Comparison of ENCODE assay signal across 19 cellular contexts in the genomic region with DNA sequence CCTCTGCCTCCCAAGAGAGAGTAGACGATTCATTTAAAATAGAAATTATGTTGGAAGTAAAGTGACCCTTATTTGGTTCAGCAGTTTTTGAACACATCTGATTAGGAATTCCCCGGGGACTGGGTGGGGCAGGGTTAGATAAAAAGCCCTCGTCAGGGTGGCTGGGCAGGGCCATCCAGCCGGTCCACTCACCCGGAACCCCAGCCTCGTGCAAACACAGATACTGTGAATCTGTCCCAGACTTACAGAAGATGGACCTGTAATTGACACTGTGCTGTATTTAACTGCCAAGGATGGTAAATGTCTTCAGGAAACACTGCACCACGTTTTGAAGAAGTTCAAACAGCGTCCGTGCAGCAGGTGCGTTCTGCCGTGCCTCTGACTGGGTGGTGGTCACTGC.
"Had no signal": no experiment of that assay in that cellular context is flagged by ENCODE, and none has a peak within 500 bp of the region (broad histone marks: within the 10 kb centered on the region; RNA-seq: fewer than 3 reads in every experiment).

No MANE protein-coding gene starts in this region.

- H3K4me1 ChIP-seq: adrenal gland, foreskin keratinocyte had no signal

- H3K9me3 ChIP-seq: adrenal gland, ovary, upper lobe of right lung had no signal

- H3K4me3 Mint-ChIP-seq: activated CD4-positive, alpha-beta memory T cell treated with anti-CD3 and anti-CD28 coated beads for 36 hours; activated CD4-positive, alpha-beta T cell treated with anti-CD3 and anti-CD28 coated beads for 36 hours; activated CD8-positive, alpha-beta memory T cell treated with anti-CD3 and anti-CD28 coated beads, Interleukin-2, amount 10 ng/mL, durations not matched to agents 7 days and 5 days; activated naive CD4-positive, alpha-beta T cell treated with anti-CD3 and anti-CD28 coated beads, Interleukin-2, amount 50 U/mL, for 24 hours; naive B cell; neural progenitor cell; stimulated activated effector memory CD8-positive, alpha-beta T cell treated with anti-CD3 and anti-CD28 coated beads, Interleukin-12 subunit alpha, Interleukin-12 subunit beta, amount 100 ng/mL, for 72 hours; T-helper 17 cell had no signal

- H3K27ac Mint-ChIP-seq: activated CD4-positive, alpha-beta memory T cell treated with anti-CD3 and anti-CD28 coated beads for 36 hours; activated CD4-positive, alpha-beta T cell treated with anti-CD3 and anti-CD28 coated beads for 36 hours; activated CD8-positive, alpha-beta memory T cell treated with anti-CD3 and anti-CD28 coated beads, Interleukin-2, amount 10 ng/mL, durations not matched to agents 7 days and 5 days; activated naive CD4-positive, alpha-beta T cell treated with anti-CD3 and anti-CD28 coated beads, Interleukin-2, amount 50 U/mL, for 24 hours; stimulated activated effector memory CD8-positive, alpha-beta T cell treated with anti-CD3 and anti-CD28 coated beads, Interleukin-12 subunit alpha, Interleukin-12 subunit beta, amount 100 ng/mL, for 72 hours; T-helper 17 cell had no signal

- H3K27me3 Mint-ChIP-seq: activated CD8-positive, alpha-beta memory T cell treated with anti-CD3 and anti-CD28 coated beads, Interleukin-2, amount 10 ng/mL, durations not matched to agents 7 days and 5 days; activated naive CD4-positive, alpha-beta T cell treated with anti-CD3 and anti-CD28 coated beads, Interleukin-2, amount 50 U/mL, for 24 hours had no signal

- H2AFZ ChIP-seq: neural progenitor cell had no signal

- H3K9me3 Mint-ChIP-seq: activated CD4-positive, alpha-beta memory T cell treated with anti-CD3 and anti-CD28 coated beads for 36 hours; activated naive CD4-positive, alpha-beta T cell treated with anti-CD3 and anti-CD28 coated beads, Interleukin-2, amount 50 U/mL, for 24 hours; naive B cell; stimulated activated effector memory CD8-positive, alpha-beta T cell treated with anti-CD3 and anti-CD28 coated beads, Interleukin-12 subunit alpha, Interleukin-12 subunit beta, amount 100 ng/mL, for 72 hours had no signal

- ATAC-seq: activated CD4-positive, alpha-beta T cell treated with anti-CD3 and anti-CD28 coated beads for 36 hours; activated CD8-positive, alpha-beta memory T cell treated with anti-CD3 and anti-CD28 coated beads, Interleukin-2, amount 10 ng/mL, durations not matched to agents 7 days and 5 days; foreskin keratinocyte; stimulated activated effector memory CD8-positive, alpha-beta T cell treated with anti-CD3 and anti-CD28 coated beads, Interleukin-12 subunit alpha, Interleukin-12 subunit beta, amount 100 ng/mL, for 72 hours; T-helper 17 cell; upper lobe of right lung had no signal

- H3K4me1 Mint-ChIP-seq: activated CD4-positive, alpha-beta T cell treated with anti-CD3 and anti-CD28 coated beads for 36 hours; activated CD8-positive, alpha-beta memory T cell treated with anti-CD3 and anti-CD28 coated beads, Interleukin-2, amount 10 ng/mL, durations not matched to agents 7 days and 5 days; activated naive CD4-positive, alpha-beta T cell treated with anti-CD3 and anti-CD28 coated beads, Interleukin-2, amount 50 U/mL, for 24 hours; naive B cell; stimulated activated effector memory CD8-positive, alpha-beta T cell treated with anti-CD3 and anti-CD28 coated beads, Interleukin-12 subunit alpha, Interleukin-12 subunit beta, amount 100 ng/mL, for 72 hours had no signal

- H3K36me3 Mint-ChIP-seq: activated CD4-positive, alpha-beta memory T cell treated with anti-CD3 and anti-CD28 coated beads for 36 hours; activated CD8-positive, alpha-beta memory T cell treated with anti-CD3 and anti-CD28 coated beads, Interleukin-2, amount 10 ng/mL, durations not matched to agents 7 days and 5 days; activated naive CD4-positive, alpha-beta T cell treated with anti-CD3 and anti-CD28 coated beads, Interleukin-2, amount 50 U/mL, for 24 hours; naive B cell; neural progenitor cell; stimulated activated effector memory CD8-positive, alpha-beta T cell treated with anti-CD3 and anti-CD28 coated beads, Interleukin-12 subunit alpha, Interleukin-12 subunit beta, amount 100 ng/mL, for 72 hours had no signal

- H3K4me3 ChIP-seq: adrenal gland, lung, neural progenitor cell, ovary, upper lobe of right lung had no signal

- H3K27ac ChIP-seq: adrenal gland, foreskin keratinocyte, neural progenitor cell, ovary had no signal

- DNase-seq: activated CD4-positive, alpha-beta memory T cell treated with anti-CD3 and anti-CD28 coated beads for 36 hours; activated CD4-positive, alpha-beta T cell treated with anti-CD3 and anti-CD28 coated beads for 36 hours; activated CD8-positive, alpha-beta memory T cell treated with anti-CD3 and anti-CD28 coated beads, Interleukin-2, amount 10 ng/mL, durations not matched to agents 7 days and 5 days; activated T-cell treated with anti-CD3 and anti-CD28 coated beads, Interleukin-2, amount 50 U/mL, for 1 hour; adrenal gland; central memory CD4-positive, alpha-beta T cell; effector CD8-positive, alpha-beta T cell; foreskin keratinocyte; glutamatergic neuron; midbrain; naive B cell; ovary; stimulated activated CD4-positive, alpha-beta T cell treated with anti-CD3 and anti-CD28 coated beads, Interleukin-12 subunit alpha, Interleukin-12 subunit beta, amount 100 ng/mL, for 4 hours; T-helper 17 cell; upper lobe of right lung had no signal

- H3K9ac ChIP-seq: neural progenitor cell had no signal

- H3K4me2 ChIP-seq: neural progenitor cell had no signal

- H3K27me3 ChIP-seq: foreskin keratinocyte, neural progenitor cell, ovary, upper lobe of right lung had no signal

- H3K36me3 ChIP-seq: adrenal gland, neural progenitor cell, ovary, upper lobe of right lung had no signal
